ENCODE assay signal across 8 cellular contexts in genomic region chr6:152948150-152948768, GRCh38. TPM values are rescaled to one million over a fixed set of nuclear protein-coding genes. Genes with fewer than 3 reads are reported as not detected.
DNase-seq lines count a peak whose midpoint lies in the region; ATAC-seq and FAIRE-seq lines count a peak whose summit lies in the region.

No MANE protein-coding gene starts in this region.

- H3K4me3 ChIP-seq in small intestine (ENCODE audit: low read depth in 1 of 2, low read length in 2 of 2) = no peak overlapping the region

- DNase-seq in Ammon's horn (ENCODE audit: low spot score) (peak; percentile 73), NCI-H146 (lab: John Stamatoyannopoulos, UW) (peak; percentile 43), hepatic stellate cell (ENCODE audit: low spot score) (peak; percentile 26), small intestine (peak; percentile 34)
- DNase-seq in activated naive CD8-positive, alpha-beta T cell treated with anti-CD3 and anti-CD28 coated beads, Interleukin-2, amount 10 ng/mL, durations not matched to agents 7 days and 5 days = no peak
- no peak for DNase-seq in activated CD4-positive, alpha-beta T cell treated with anti-CD3 and anti-CD28 coated beads for 48 hours

- H3K27me3 ChIP-seq in small intestine (ENCODE audit: control insufficient read depth in 2 of 2, insufficient read depth in 2 of 2, low read length in 2 of 2) = no peaks in the 10 kb centered on the region

- H3K9me3 ChIP-seq in small intestine (ENCODE audit: control insufficient read depth, low read depth) = no peaks in the 10 kb centered on the region

- no peak overlapping the region for H3K4me3 Mint-ChIP-seq in activated naive CD8-positive, alpha-beta T cell treated with anti-CD3 and anti-CD28 coated beads, Interleukin-2, amount 10 ng/mL, durations not matched to agents 7 days and 5 days

- no peaks in the 10 kb centered on the region for H3K4me1 ChIP-seq in small intestine (ENCODE audit: control insufficient read depth in 2 of 2, insufficient read depth in 1 of 2, low read depth in 1 of 2, low read length in 1 of 2)

- peaks cover 2% of the 10 kb centered on the region for H3K4me1 Mint-ChIP-seq in activated naive CD8-positive, alpha-beta T cell treated with anti-CD3 and anti-CD28 coated beads, Interleukin-2, amount 10 ng/mL, durations not matched to agents 7 days and 5 days

- H3K36me3 ChIP-seq in small intestine (ENCODE audit: control insufficient read depth in 2 of 2, insufficient read depth in 2 of 2, low read length in 2 of 2) = no peaks in the 10 kb centered on the region

- ATAC-seq in GM18498 (IDR thresholded peaks at IDR 0.05; ENCODE audit: unreplicated experiment) (peak; percentile 85), HG02759 (IDR thresholded peaks at IDR 0.05; ENCODE audit: unreplicated experiment) (peak; percentile 88)
- ATAC-seq in activated naive CD8-positive, alpha-beta T cell treated with anti-CD3 and anti-CD28 coated beads, Interleukin-2, amount 10 ng/mL, durations not matched to agents 7 days and 5 days (ENCODE audit: low read depth) = peak; percentile 52

- no peak for FAIRE-seq in small intestine (lab: Jason Lieb, UNC)

- H3K27ac Mint-ChIP-seq in activated naive CD8-positive, alpha-beta T cell treated with anti-CD3 and anti-CD28 coated beads, Interleukin-2, amount 10 ng/mL, durations not matched to agents 7 days and 5 days = no peak overlapping the region

- POLR2A ChIA-PET in activated naive CD8-positive, alpha-beta T cell treated with anti-CD3 and anti-CD28 coated beads, Interleukin-2, amount 10 ng/mL, durations not matched to agents 7 days and 5 days (lab: Charles Lee) = no interaction called here

- no peak overlapping the region for H3K27ac ChIP-seq in small intestine (ENCODE audit: low read depth in 1 of 2, low read length in 1 of 2)

- WGBS in small intestine, 3 donors = 28 to 31% (median 28%) methylated on average over 9 of the region's 9 CpGs

- no peaks in the 10 kb centered on the region for H3K36me3 Mint-ChIP-seq in activated naive CD8-positive, alpha-beta T cell treated with anti-CD3 and anti-CD28 coated beads, Interleukin-2, amount 10 ng/mL, durations not matched to agents 7 days and 5 days

- peaks cover 8% of the 10 kb centered on the region for H3K27me3 Mint-ChIP-seq in activated naive CD8-positive, alpha-beta T cell treated with anti-CD3 and anti-CD28 coated beads, Interleukin-2, amount 10 ng/mL, durations not matched to agents 7 days and 5 days

- no peaks in the 10 kb centered on the region for H3K9me3 Mint-ChIP-seq in activated naive CD8-positive, alpha-beta T cell treated with anti-CD3 and anti-CD28 coated beads, Interleukin-2, amount 10 ng/mL, durations not matched to agents 7 days and 5 days

RNA-seq across cellular contexts. Expression of gene FBXO5, which starts 34.6 kb away (rescaled TPM):
- 10 to 100 TPM; 47.1 to 50.8 TPM for total RNA-seq in activated naive CD8-positive, alpha-beta T cell treated with anti-CD3 and anti-CD28 coated beads, Interleukin-2, amount 10 ng/mL, durations not matched to agents 7 days and 5 days
- 1 to 10 TPM; 2.0 to 5.7 (median 3.0) TPM for polyA plus RNA-seq in small intestine

RNA-seq across cellular contexts. Expression of gene MTRF1L, which starts 54.2 kb away (rescaled TPM):
- total RNA-seq in activated naive CD8-positive, alpha-beta T cell treated with anti-CD3 and anti-CD28 coated beads, Interleukin-2, amount 10 ng/mL, durations not matched to agents 7 days and 5 days = 10 to 100 TPM; 16.5 to 17.2 TPM
- polyA plus RNA-seq in small intestine = 10 to 100 TPM in 2 of 3 donors, 1 to 10 TPM in 1; 9.9 to 18.6 (median 13.2) TPM

Comparison
In these comparisons a context has a peak if more than half of its experiments do, and no peak if none do; other contexts are left out.
1. DNase-seq: peak in Ammon's horn (single experiment), NCI-H146 (single experiment), hepatic stellate cell (single experiment) and small intestine (single experiment); none in activated naive CD8-positive, alpha-beta T cell treated with anti-CD3 and anti-CD28 coated beads, Interleukin-2, amount 10 ng/mL, durations not matched to agents 7 days and 5 days (single experiment) and activated CD4-positive, alpha-beta T cell treated with anti-CD3 and anti-CD28 coated beads for 48 hours (single experiment).
2. Peak in every context shown above with its lines, with median percentiles within 50 percentile points of each other: ATAC-seq.